ENCODE assay signal across 8 cellular contexts in genomic region chr12:1204581-1205121, GRCh38.
A peak's percentile ranks its signal among the peaks of the same experiment; 100 is the strongest.
DNase-seq lines count a peak whose midpoint lies in the region; ATAC-seq and TF ChIP-seq lines count a peak whose summit lies in the region.

No MANE protein-coding gene starts in this region.

- DNase-seq in A673 (ENCODE audit: low spot score) = no peak
- no peak for DNase-seq in ascending aorta (ENCODE audit: low spot score in 2 of 2)
- DNase-seq in left lobe of liver (ENCODE audit: low spot score) = no peak
- no peak for DNase-seq in ureter (ENCODE audit: low spot score)
- no peak for DNase-seq in A172 (ENCODE audit: low spot score)

- H3K4me1 ChIP-seq in A673 (ENCODE audit: insufficient read depth, low read length, poor library complexity, severe bottlenecking) (peaks cover 18% of the 10 kb centered on the region), ascending aorta (peaks cover 0 to 15% of the 10 kb centered on the region in 2 donors), mononuclear cell (ENCODE audit: insufficient read depth, low read length) (no peaks in the 10 kb centered on the region)

- H3K9me3 ChIP-seq in A673 (ENCODE audit: low read depth, low read length, poor library complexity, severe bottlenecking) (no peaks in the 10 kb centered on the region), ascending aorta (no peaks in the 10 kb centered on the region), mononuclear cell (ENCODE audit: low read depth, low read length) (no peaks in the 10 kb centered on the region)

- POLR2A ChIA-PET in A673 (lab: Charles Lee; ENCODE audit: low non-redundant PET) = no interaction called here

- intact Hi-C loops in A673 (cut with micrococcal nuclease; ENCODE audit: unreplicated experiment) = no loop called here
- intact Hi-C loops in ascending aorta (cut with DNase I) = no loop called here

- ATAC-seq in GM18867 (IDR thresholded peaks at IDR 0.05; ENCODE audit: unreplicated experiment) = peak; percentile 83
- peak; percentile 93 for ATAC-seq in HG03175 (IDR thresholded peaks at IDR 0.05; ENCODE audit: unreplicated experiment)
- ATAC-seq in left lobe of liver = no peak

- H3K4me3 ChIP-seq in A673 (ENCODE audit: low read depth, low read length, poor library complexity, severe bottlenecking) (peak overlapping the region; percentile 19), ascending aorta (peak overlapping the region; percentile 35 to 61), mononuclear cell (ENCODE audit: low read length) (peak overlapping the region; percentile 30)

- TF ChIP-seq CTCF in A673 (conservative IDR thresholded peaks at IDR 0.05; ENCODE audit: low read depth, low read length) = no peak
- no peak for TF ChIP-seq CTCF in ascending aorta (IDR thresholded peaks at IDR 0.05)

- H3K36me3 ChIP-seq in A673 (ENCODE audit: insufficient read depth, low read length, poor library complexity, severe bottlenecking) (no peaks in the 10 kb centered on the region), ascending aorta (no peaks in the 10 kb centered on the region)

- no TSS peak for BruUV-seq in A673 (replicated peaks; lab: Mats Ljungman, UMichigan)

- H3K27me3 ChIP-seq in A673 (replicated peaks; ENCODE audit: insufficient read depth, low read depth, low read length, poor library complexity) = no peaks in the 10 kb centered on the region
- no peaks in the 10 kb centered on the region for H3K27me3 ChIP-seq in ascending aorta
- H3K27me3 ChIP-seq in mononuclear cell (ENCODE audit: insufficient read depth, low read length) = no peaks in the 10 kb centered on the region

- H3K27ac ChIP-seq in A673 (ENCODE audit: low read depth, low read length, poor library complexity, severe bottlenecking) (peak overlapping the region; percentile 25), ascending aorta (peak overlapping the region; percentile 26 to 43)

- CTCF ChIA-PET in A673 (lab: Charles Lee) = no interaction called here
